In genomic region chr9:88387733-88388202, GRCh38 we compare ENCODE assay signal across 2 cellular contexts.
A peak's percentile ranks its signal among the peaks of the same experiment; 100 is the strongest.
TF ChIP-seq lines count a peak whose summit lies in the region.

No MANE protein-coding gene starts in this region.

TF ChIP-seq in WTC11, 78 proteins besides CTCF, POLR2A, EP300 and RAD21 (continued from another document):
- TF ChIP-seq ARID4B (CRISPR knock-in tag; IDR thresholded peaks at IDR 0.05; ENCODE audit: borderline replicate concordance) (no peak; the same call in 1 of the 2 replicates), ZNF416 (CRISPR knock-in tag; IDR thresholded peaks at IDR 0.05) (0 out of 2 replicates have a peak, but pooled peaks have one; percentile 58), ZNF232 (CRISPR knock-in tag; IDR thresholded peaks at IDR 0.05) (0 out of 2 replicates have a peak, but pooled peaks have one; percentile 53), MAX (CRISPR knock-in tag; IDR thresholded peaks at IDR 0.05) (peak; percentile 69; the same call in 1 of the 2 replicates), ZNF281 (CRISPR knock-in tag; IDR thresholded peaks at IDR 0.05) (peak; percentile 22; the same call in 1 of the 2 replicates), USF2 (CRISPR knock-in tag; IDR thresholded peaks at IDR 0.05) (0 out of 2 replicates have a peak, but pooled peaks have one; percentile 25), KAT7 (CRISPR knock-in tag; IDR thresholded peaks at IDR 0.05; ENCODE audit: borderline replicate concordance) (peak; percentile 74; the same call in 1 of the 2 replicates)

TF ChIP-seq in HepG2, 621 proteins besides CTCF, POLR2A, EP300 and RAD21 (continued from another document and continues in another):
- TF ChIP-seq DZIP1 (CRISPR knock-in tag; IDR thresholded peaks at IDR 0.05), result no peak
- TF ChIP-seq ZNF512B (CRISPR knock-in tag; IDR thresholded peaks at IDR 0.05; ENCODE audit: borderline replicate concordance), result no peak
- 0 out of 2 replicates have a peak, but pooled peaks have one; percentile 25 for TF ChIP-seq CERS6 (CRISPR knock-in tag; IDR thresholded peaks at IDR 0.05)
- no peak for TF ChIP-seq ETS1 (CRISPR knock-in tag; IDR thresholded peaks at IDR 0.05)
- TF ChIP-seq ZFX (CRISPR knock-in tag; IDR thresholded peaks at IDR 0.05; ENCODE audit: low read depth), result peak; percentile 59; the same call in 1 of the 2 replicates
- peak; percentile 43; the same call in 1 of the 2 replicates for TF ChIP-seq DMAP1 (CRISPR knock-in tag; IDR thresholded peaks at IDR 0.05)
- TF ChIP-seq ZNF124 (CRISPR knock-in tag; IDR thresholded peaks at IDR 0.05), result no peak
- TF ChIP-seq MEF2D (CRISPR knock-in tag; IDR thresholded peaks at IDR 0.05), result no peak
- TF ChIP-seq PHF8 (CRISPR knock-in tag; IDR thresholded peaks at IDR 0.05), result peak; percentile 56; the same call in 1 of the 2 replicates
- TF ChIP-seq ZXDC (CRISPR knock-in tag; IDR thresholded peaks at IDR 0.05), result 0 out of 2 replicates have a peak, but pooled peaks have one; percentile 32
- TF ChIP-seq GTF3A (CRISPR knock-in tag; conservative IDR thresholded peaks at IDR 0.05), result 0 out of 2 replicates have a peak, but pooled peaks have one; percentile 32
- peak; percentile 46; the same call in 1 of the 2 replicates for TF ChIP-seq GABPB1 (CRISPR knock-in tag; IDR thresholded peaks at IDR 0.05)
- no peak for TF ChIP-seq RFXAP (CRISPR knock-in tag; IDR thresholded peaks at IDR 0.05; ENCODE audit: borderline replicate concordance)
- no peak for TF ChIP-seq SNAPC2 (CRISPR knock-in tag; IDR thresholded peaks at IDR 0.05)
- TF ChIP-seq MIER3 (CRISPR knock-in tag; IDR thresholded peaks at IDR 0.05; ENCODE audit: borderline replicate concordance), result no peak
- TF ChIP-seq TAF1 (CRISPR knock-in tag; IDR thresholded peaks at IDR 0.05), result peak; percentile 22; the same call in 1 of the 2 replicates
- peak; percentile 89 for TF ChIP-seq ZNF777 (CRISPR knock-in tag; IDR thresholded peaks at IDR 0.05)
- TF ChIP-seq PHF20 (CRISPR knock-in tag; IDR thresholded peaks at IDR 0.05), result peak; percentile 38; the same call in 1 of the 2 replicates
- TF ChIP-seq ZBTB20 (CRISPR knock-in tag; IDR thresholded peaks at IDR 0.05; ENCODE audit: borderline replicate concordance, low read depth), result 0 out of 2 replicates have a peak, but pooled peaks have one; percentile 39
- TF ChIP-seq TSC22D2 (CRISPR knock-in tag; IDR thresholded peaks at IDR 0.05; ENCODE audit: borderline replicate concordance), result no peak
- TF ChIP-seq ZSCAN21 (CRISPR knock-in tag; IDR thresholded peaks at IDR 0.05; ENCODE audit: borderline replicate concordance), result 0 out of 2 replicates have a peak, but pooled peaks have one; percentile 1
- TF ChIP-seq ZBTB49 (CRISPR knock-in tag; IDR thresholded peaks at IDR 0.05; ENCODE audit: borderline replicate concordance), result no peak
- TF ChIP-seq MAF1 (CRISPR knock-in tag; IDR thresholded peaks at IDR 0.05; ENCODE audit: borderline replicate concordance), result no peak
- TF ChIP-seq KMT2A (CRISPR knock-in tag; IDR thresholded peaks at IDR 0.05), result 0 out of 2 replicates have a peak, but pooled peaks have one; percentile 29
- TF ChIP-seq ESRRA (CRISPR knock-in tag; IDR thresholded peaks at IDR 0.05; ENCODE audit: low read depth), result no peak
- peak; percentile 58; the same call in 1 of the 2 replicates for TF ChIP-seq NFKB2 (CRISPR knock-in tag; IDR thresholded peaks at IDR 0.05; ENCODE audit: borderline replicate concordance)
- TF ChIP-seq ZNF232 (CRISPR knock-in tag; IDR thresholded peaks at IDR 0.05; ENCODE audit: borderline replicate concordance), result no peak
- TF ChIP-seq ZNF570 (CRISPR knock-in tag; IDR thresholded peaks at IDR 0.05; ENCODE audit: borderline replicate concordance), result no peak
- TF ChIP-seq TAF15 (IDR thresholded peaks at IDR 0.05; ENCODE audit: low read depth, low read length, poor library complexity, severe bottlenecking), result no peak
- TF ChIP-seq ZNF329 (CRISPR knock-in tag; IDR thresholded peaks at IDR 0.05; ENCODE audit: low read depth), result 0 out of 2 replicates have a peak, but pooled peaks have one; percentile 42
- peak; percentile 69; the same call in 1 of the 2 replicates for TF ChIP-seq ZNF788 (CRISPR knock-in tag; IDR thresholded peaks at IDR 0.05; ENCODE audit: borderline replicate concordance)
- TF ChIP-seq CEBPB (IDR thresholded peaks at IDR 0.05; ENCODE audit: borderline replicate concordance, low read depth, low read length), result no peak
- TF ChIP-seq ZFP90 (CRISPR knock-in tag; IDR thresholded peaks at IDR 0.05; ENCODE audit: borderline replicate concordance), result no peak
- no peak for TF ChIP-seq ZNF12 (CRISPR knock-in tag; IDR thresholded peaks at IDR 0.05)
- no peak for TF ChIP-seq HNF1A (IDR thresholded peaks at IDR 0.05; ENCODE audit: low read depth)
- TF ChIP-seq HNF1A (CRISPR knock-in tag; IDR thresholded peaks at IDR 0.05; ENCODE audit: borderline replicate concordance), result 0 out of 2 replicates have a peak, but pooled peaks have one; percentile 21
- peak; percentile 23; the same call in 1 of the 2 replicates for TF ChIP-seq SALL1 (CRISPR knock-in tag; IDR thresholded peaks at IDR 0.05)
- TF ChIP-seq EED (CRISPR knock-in tag; IDR thresholded peaks at IDR 0.05), result peak; percentile 41; the same call in 1 of the 2 replicates
- 0 out of 2 replicates have a peak, but pooled peaks have one; percentile 49 for TF ChIP-seq ZNF567 (CRISPR knock-in tag; IDR thresholded peaks at IDR 0.05; ENCODE audit: borderline replicate concordance)
- no peak for TF ChIP-seq ZFP37 (CRISPR knock-in tag; IDR thresholded peaks at IDR 0.05; ENCODE audit: borderline replicate concordance)
- TF ChIP-seq GZF1 (CRISPR knock-in tag; IDR thresholded peaks at IDR 0.05), result no peak
